ENCODE assay signal across 8 cellular contexts in the genomic region with DNA sequence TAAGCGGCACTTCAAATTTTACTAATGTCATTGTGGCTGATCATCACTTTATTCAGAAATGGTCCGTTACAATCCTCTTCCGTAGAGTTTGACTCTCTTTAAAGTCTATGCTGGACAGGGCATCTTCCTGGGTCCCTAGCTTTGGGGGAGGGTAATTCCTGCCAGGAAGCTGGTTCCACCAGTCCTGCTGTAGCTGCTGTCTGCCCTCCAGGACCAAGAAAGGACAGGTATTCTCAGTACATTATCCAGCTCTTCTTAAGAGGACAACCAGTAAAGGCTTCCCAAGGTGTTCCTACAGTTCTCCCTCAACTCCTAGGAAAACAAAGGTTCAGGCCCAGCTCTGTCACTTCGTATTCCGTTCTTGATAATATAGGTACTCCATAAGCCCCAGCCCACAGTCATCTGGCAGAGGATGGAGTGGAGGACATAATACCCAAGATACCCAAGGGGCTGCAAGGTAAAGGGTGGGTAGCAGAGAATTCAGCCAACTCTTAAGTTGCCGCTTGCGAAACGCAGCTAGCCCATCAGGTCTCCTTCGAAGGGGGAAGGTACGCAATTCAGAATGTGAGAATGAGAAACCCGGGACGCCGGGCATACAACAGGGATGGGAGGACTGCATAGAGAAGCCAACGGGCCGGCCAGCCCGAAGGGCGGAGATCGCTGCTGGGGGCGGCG. TPM values are rescaled to one million over a fixed set of nuclear protein-coding genes. Genes with fewer than 3 reads are reported as not detected.
A peak's percentile ranks its signal among the peaks of the same experiment; 100 is the strongest.
DNase-seq lines count a peak whose midpoint lies in the region; ATAC-seq and TF ChIP-seq lines count a peak whose summit lies in the region.

No MANE protein-coding gene starts in this region.

- H3K27ac ChIP-seq in caudate nucleus (ENCODE audit: low read depth, low read length) (peak overlapping the region; percentile 98), upper lobe of left lung (peak overlapping the region; percentile 91 to 99 (median 96))

- DNase-seq in 8988T (peak; percentile 37), ELR (ENCODE audit: low read depth) (peak; percentile 33), NOMO-1 (lab: John Stamatoyannopoulos, UW; ENCODE audit: unreplicated experiment in 2 of 2) (peak; percentile 50 to 51), caudate nucleus (lab: John Stamatoyannopoulos, UW) (peak in 15 of 61 donors; percentile 11 to 72 (median 44)), memory B cell (ENCODE audit: low spot score in 2 of 2) (no peak), upper lobe of left lung (no peak)

- no peak for TF ChIP-seq POLR2A in upper lobe of left lung (IDR thresholded peaks at IDR 0.05)

- no peaks in the 10 kb centered on the region for H3K9me3 Mint-ChIP-seq in memory B cell

- H3K27ac Mint-ChIP-seq in memory B cell: peak overlapping the region; percentile 96

- H3K36me3 Mint-ChIP-seq in memory B cell: no peaks in the 10 kb centered on the region

- peak overlapping the region; percentile 99 for H3K4me3 Mint-ChIP-seq in memory B cell

- peaks cover 11 to 26% (median 20%) of the 10 kb centered on the region in 4 donors for H3K4me1 ChIP-seq in upper lobe of left lung

- TF ChIP-seq CTCF in upper lobe of left lung (IDR thresholded peaks at IDR 0.05): no peak

- H3K36me3 ChIP-seq in upper lobe of left lung: no peaks in the 10 kb centered on the region

- H3K27me3 ChIP-seq in upper lobe of left lung: no peaks in the 10 kb centered on the region

- peaks cover 21% of the 10 kb centered on the region for H3K4me1 Mint-ChIP-seq in memory B cell

- peak overlapping the region; percentile 87 to 99 (median 93) for H3K4me3 ChIP-seq in upper lobe of left lung

- H3K27me3 Mint-ChIP-seq in memory B cell: no peaks in the 10 kb centered on the region

- ATAC-seq in memory B cell (ENCODE audit: low read depth): no peak
- ATAC-seq in upper lobe of left lung (ENCODE audit: low FRiP score in 2 of 2): no peak
- no peak for ATAC-seq in GM21619 (IDR thresholded peaks at IDR 0.05; ENCODE audit: unreplicated experiment)
- no peak for ATAC-seq in GM19324 (IDR thresholded peaks at IDR 0.05; ENCODE audit: low FRiP score, unreplicated experiment)

- no peaks in the 10 kb centered on the region for H3K9me3 ChIP-seq in upper lobe of left lung

- no peak for TF ChIP-seq EP300 in upper lobe of left lung (IDR thresholded peaks at IDR 0.05)

- 13% methylated on average over 10 to 19 of the region's 20 CpGs for WGBS in upper lobe of left lung, 2 donors

RNA-seq across cellular contexts. Expression of a gene that starts 1.3 kb away (rescaled TPM):
- 10 to 100 TPM in 3 of 6 donors, 1 to 10 TPM in 3; 5.2 to 20.4 (median 12.4) TPM for total RNA-seq in upper lobe of left lung

Comparison
In these comparisons a context has a peak if more than half of its experiments do, and no peak if none do; other contexts are left out.
1. DNase-seq: peak in 8988T (single experiment), ELR (single experiment) and NOMO-1 (2 of 2); none in memory B cell (0 of 2) and upper lobe of left lung (0 of 2).